Comparison of ENCODE assay signal across 8 cellular contexts in genomic region chr3:119463171-119464169, GRCh38. TPM values are rescaled to one million over a fixed set of nuclear protein-coding genes. Genes with fewer than 3 reads are reported as not detected.
DNase-seq lines count a peak whose midpoint lies in the region; ATAC-seq and TF ChIP-seq lines count a peak whose summit lies in the region.

TSS of gene TMEM39A (minus strand) at chr3:119463615. CDS start at chr3:119462074, 1,541 bp downstream.

- H3K27me3 Mint-ChIP-seq in natural killer cell (ENCODE audit: low read depth in 2 of 2): no peaks in the 10 kb centered on the region

- peak; percentile 99 for DNase-seq in ELF-1 (ENCODE audit: low read depth, low spot score)
- peak; percentile 98 for DNase-seq in H7
- DNase-seq in M059J (ENCODE audit: low read depth): peak; percentile 99
- DNase-seq in SHP77 (lab: John Stamatoyannopoulos, UW): peak; percentile 97 to 99
- peak; percentile 98 for DNase-seq in activated effector memory CD4-positive, alpha-beta T cell treated with Interleukin-2 at 50 U/mL for 16 hours
- peak; percentile 98 for DNase-seq in fibroblast of peridontal ligament (ENCODE audit: extremely low read depth)
- peak; percentile 100 for DNase-seq in natural killer cell
- peak; percentile 98 for DNase-seq in stimulated activated naive CD4-positive, alpha-beta T cell treated with Interleukin-2 at 50 U/mL for 16 hours (lab: John Stamatoyannopoulos, UW)

- peak; percentile 89 to 96 (median 90) for ATAC-seq in natural killer cell

- peaks cover 5% of the 10 kb centered on the region for H3K36me3 Mint-ChIP-seq in natural killer cell

- peaks cover 17% of the 10 kb centered on the region for H3K36me3 ChIP-seq in H7 (replicated peaks; ENCODE audit: control insufficient read depth, insufficient read depth, low read length)

- peaks cover 35 to 48% of the 10 kb centered on the region in 2 donors for H3K4me1 Mint-ChIP-seq in natural killer cell

- peak within 1 kb of the TSS; percentile 91 for H3K4me3 Mint-ChIP-seq in natural killer cell

- H3K27me3 ChIP-seq in H7 (ENCODE audit: control insufficient read depth, insufficient read depth, low read length): no peaks in the 10 kb centered on the region

- intact Hi-C loops in natural killer cell (cut with micrococcal nuclease): loop anchor here (1.0 to 5.0 kb wide), 7 partner anchors 35 to 1094 kb away; partner anchors contain the start of genes ARHGAP31, COX17 and TIMMDC1

- peak within 1 kb of the TSS; percentile 96 to 99 for H3K27ac Mint-ChIP-seq in natural killer cell

- TF ChIP-seq CTCF in natural killer cell (IDR thresholded peaks at IDR 0.05): no peak

- peak within 1 kb of the TSS; percentile 96 for H3K4me3 ChIP-seq in H7 (ENCODE audit: insufficient read depth, low read depth, low read length)

- no peaks in the 10 kb centered on the region for H3K9me3 Mint-ChIP-seq in natural killer cell

RNA-seq across cellular contexts. Expression of gene TMEM39A, which starts in this region (rescaled TPM):
- total RNA-seq in H7 (2014; rRNA removed; shearing (Covaris generic)): 37.2 and 38.6 TPM in 2 replicates
- total RNA-seq in M059J (2014; rRNA removed; shearing (Covaris generic)): 80.8 and 112 TPM in 2 replicates
- total RNA-seq in natural killer cell: 10 to 100 TPM; 64.2 to 76.5 (median 64.7) TPM

Comparison
In these comparisons a context has a peak if more than half of its experiments do, and no peak if none do; other contexts are left out.
1. Peak in every context shown above with its lines: DNase-seq, ATAC-seq and H3K4me3 ChIP-seq.